Comparison of ENCODE assay signal across 1 cellular context in genomic region chr15:59896652-59897051, GRCh38.
TF ChIP-seq lines count a peak whose summit lies in the region.

No MANE protein-coding gene starts in this region.

TF ChIP-seq in HEK293, 187 proteins besides CTCF, POLR2A, EP300 and RAD21 (continued from another document and continues in another):
- TF ChIP-seq, protein P1, sequence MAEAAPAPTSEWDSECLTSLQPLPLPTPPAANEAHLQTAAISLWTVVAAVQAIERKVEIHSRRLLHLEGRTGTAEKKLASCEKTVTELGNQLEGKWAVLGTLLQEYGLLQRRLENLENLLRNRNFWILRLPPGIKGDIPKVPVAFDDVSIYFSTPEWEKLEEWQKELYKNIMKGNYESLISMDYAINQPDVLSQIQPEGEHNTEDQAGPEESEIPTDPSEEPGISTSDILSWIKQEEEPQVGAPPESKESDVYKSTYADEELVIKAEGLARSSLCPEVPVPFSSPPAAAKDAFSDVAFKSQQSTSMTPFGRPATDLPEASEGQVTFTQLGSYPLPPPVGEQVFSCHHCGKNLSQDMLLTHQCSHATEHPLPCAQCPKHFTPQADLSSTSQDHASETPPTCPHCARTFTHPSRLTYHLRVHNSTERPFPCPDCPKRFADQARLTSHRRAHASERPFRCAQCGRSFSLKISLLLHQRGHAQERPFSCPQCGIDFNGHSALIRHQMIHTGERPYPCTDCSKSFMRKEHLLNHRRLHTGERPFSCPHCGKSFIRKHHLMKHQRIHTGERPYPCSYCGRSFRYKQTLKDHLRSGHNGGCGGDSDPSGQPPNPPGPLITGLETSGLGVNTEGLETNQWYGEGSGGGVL (tag by site-specific recombination; IDR thresholded peaks at IDR 0.05), result no peak
- TF ChIP-seq KLF8 (tag by site-specific recombination; IDR thresholded peaks at IDR 0.05), result no peak
- TF ChIP-seq ZNF792 (tag by site-specific recombination; IDR thresholded peaks at IDR 0.05), result no peak
- 0 out of 2 replicates have a peak, but pooled peaks have one; percentile 47 for TF ChIP-seq ZNF596 (tag by site-specific recombination; IDR thresholded peaks at IDR 0.05)
- peak; percentile 48; the same call in 1 of the 2 replicates for TF ChIP-seq ZSCAN30 (tag by site-specific recombination; IDR thresholded peaks at IDR 0.05)
- TF ChIP-seq ZNF610 (tag by site-specific recombination; IDR thresholded peaks at IDR 0.05; ENCODE audit: borderline replicate concordance), result no peak
- no peak for TF ChIP-seq ZNF621 (tag by site-specific recombination; IDR thresholded peaks at IDR 0.05)
- no peak for TF ChIP-seq ZBTB20 (tag by site-specific recombination; IDR thresholded peaks at IDR 0.05)
- TF ChIP-seq KLF9 (tag by site-specific recombination; IDR thresholded peaks at IDR 0.05; ENCODE audit: low read depth), result peak; percentile 26; the same call in 1 of the 2 replicates
- no peak for TF ChIP-seq KLF7 (tag by site-specific recombination; IDR thresholded peaks at IDR 0.05; ENCODE audit: borderline replicate concordance)
- TF ChIP-seq ZNF549 (tag by site-specific recombination; IDR thresholded peaks at IDR 0.05), result no peak
- TF ChIP-seq AEBP2 (tag by site-specific recombination; IDR thresholded peaks at IDR 0.05; ENCODE audit: borderline replicate concordance), result no peak
- TF ChIP-seq, protein P2, sequence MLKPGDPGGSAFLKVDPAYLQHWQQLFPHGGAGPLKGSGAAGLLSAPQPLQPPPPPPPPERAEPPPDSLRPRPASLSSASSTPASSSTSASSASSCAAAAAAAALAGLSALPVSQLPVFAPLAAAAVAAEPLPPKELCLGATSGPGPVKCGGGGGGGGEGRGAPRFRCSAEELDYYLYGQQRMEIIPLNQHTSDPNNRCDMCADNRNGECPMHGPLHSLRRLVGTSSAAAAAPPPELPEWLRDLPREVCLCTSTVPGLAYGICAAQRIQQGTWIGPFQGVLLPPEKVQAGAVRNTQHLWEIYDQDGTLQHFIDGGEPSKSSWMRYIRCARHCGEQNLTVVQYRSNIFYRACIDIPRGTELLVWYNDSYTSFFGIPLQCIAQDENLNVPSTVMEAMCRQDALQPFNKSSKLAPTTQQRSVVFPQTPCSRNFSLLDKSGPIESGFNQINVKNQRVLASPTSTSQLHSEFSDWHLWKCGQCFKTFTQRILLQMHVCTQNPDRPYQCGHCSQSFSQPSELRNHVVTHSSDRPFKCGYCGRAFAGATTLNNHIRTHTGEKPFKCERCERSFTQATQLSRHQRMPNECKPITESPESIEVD (tag by site-specific recombination; IDR thresholded peaks at IDR 0.05), result peak; percentile 80
- peak; percentile 79; the same call in 1 of the 2 replicates for TF ChIP-seq ZBTB1 (tag by site-specific recombination; IDR thresholded peaks at IDR 0.05)
- peak; percentile 80 for TF ChIP-seq FEZF1 (tag by site-specific recombination; IDR thresholded peaks at IDR 0.05)
- TF ChIP-seq ZNF169 (tag by site-specific recombination; IDR thresholded peaks at IDR 0.05), result no peak
- TF ChIP-seq, protein P3, sequence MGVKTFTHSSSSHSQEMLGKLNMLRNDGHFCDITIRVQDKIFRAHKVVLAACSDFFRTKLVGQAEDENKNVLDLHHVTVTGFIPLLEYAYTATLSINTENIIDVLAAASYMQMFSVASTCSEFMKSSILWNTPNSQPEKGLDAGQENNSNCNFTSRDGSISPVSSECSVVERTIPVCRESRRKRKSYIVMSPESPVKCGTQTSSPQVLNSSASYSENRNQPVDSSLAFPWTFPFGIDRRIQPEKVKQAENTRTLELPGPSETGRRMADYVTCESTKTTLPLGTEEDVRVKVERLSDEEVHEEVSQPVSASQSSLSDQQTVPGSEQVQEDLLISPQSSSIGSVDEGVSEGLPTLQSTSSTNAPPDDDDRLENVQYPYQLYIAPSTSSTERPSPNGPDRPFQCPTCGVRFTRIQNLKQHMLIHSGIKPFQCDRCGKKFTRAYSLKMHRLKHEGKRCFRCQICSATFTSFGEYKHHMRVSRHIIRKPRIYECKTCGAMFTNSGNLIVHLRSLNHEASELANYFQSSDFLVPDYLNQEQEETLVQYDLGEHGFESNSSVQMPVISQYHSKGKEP (tag by site-specific recombination; IDR thresholded peaks at IDR 0.05), result peak; percentile 40; the same call in 1 of the 2 replicates
- no peak for TF ChIP-seq ZNF266 (tag by site-specific recombination; IDR thresholded peaks at IDR 0.05; ENCODE audit: low read depth)
- no peak for TF ChIP-seq ZNF292 (tag by site-specific recombination; IDR thresholded peaks at IDR 0.05; ENCODE audit: borderline replicate concordance, low read depth)
- TF ChIP-seq ZBTB48 (tag by site-specific recombination; IDR thresholded peaks at IDR 0.05), result no peak
- no peak for TF ChIP-seq ZIC2 (tag by site-specific recombination; IDR thresholded peaks at IDR 0.05)
- no peak for TF ChIP-seq ZSCAN16 (tag by site-specific recombination; IDR thresholded peaks at IDR 0.05)
- TF ChIP-seq ZNF366 (tag by site-specific recombination; conservative IDR thresholded peaks at IDR 0.05), result no peak
- TF ChIP-seq ZNF132 (tag by site-specific recombination; IDR thresholded peaks at IDR 0.05; ENCODE audit: borderline replicate concordance), result no peak
- no peak for TF ChIP-seq ZNF785 (tag by site-specific recombination; IDR thresholded peaks at IDR 0.05)
- TF ChIP-seq, protein P4, sequence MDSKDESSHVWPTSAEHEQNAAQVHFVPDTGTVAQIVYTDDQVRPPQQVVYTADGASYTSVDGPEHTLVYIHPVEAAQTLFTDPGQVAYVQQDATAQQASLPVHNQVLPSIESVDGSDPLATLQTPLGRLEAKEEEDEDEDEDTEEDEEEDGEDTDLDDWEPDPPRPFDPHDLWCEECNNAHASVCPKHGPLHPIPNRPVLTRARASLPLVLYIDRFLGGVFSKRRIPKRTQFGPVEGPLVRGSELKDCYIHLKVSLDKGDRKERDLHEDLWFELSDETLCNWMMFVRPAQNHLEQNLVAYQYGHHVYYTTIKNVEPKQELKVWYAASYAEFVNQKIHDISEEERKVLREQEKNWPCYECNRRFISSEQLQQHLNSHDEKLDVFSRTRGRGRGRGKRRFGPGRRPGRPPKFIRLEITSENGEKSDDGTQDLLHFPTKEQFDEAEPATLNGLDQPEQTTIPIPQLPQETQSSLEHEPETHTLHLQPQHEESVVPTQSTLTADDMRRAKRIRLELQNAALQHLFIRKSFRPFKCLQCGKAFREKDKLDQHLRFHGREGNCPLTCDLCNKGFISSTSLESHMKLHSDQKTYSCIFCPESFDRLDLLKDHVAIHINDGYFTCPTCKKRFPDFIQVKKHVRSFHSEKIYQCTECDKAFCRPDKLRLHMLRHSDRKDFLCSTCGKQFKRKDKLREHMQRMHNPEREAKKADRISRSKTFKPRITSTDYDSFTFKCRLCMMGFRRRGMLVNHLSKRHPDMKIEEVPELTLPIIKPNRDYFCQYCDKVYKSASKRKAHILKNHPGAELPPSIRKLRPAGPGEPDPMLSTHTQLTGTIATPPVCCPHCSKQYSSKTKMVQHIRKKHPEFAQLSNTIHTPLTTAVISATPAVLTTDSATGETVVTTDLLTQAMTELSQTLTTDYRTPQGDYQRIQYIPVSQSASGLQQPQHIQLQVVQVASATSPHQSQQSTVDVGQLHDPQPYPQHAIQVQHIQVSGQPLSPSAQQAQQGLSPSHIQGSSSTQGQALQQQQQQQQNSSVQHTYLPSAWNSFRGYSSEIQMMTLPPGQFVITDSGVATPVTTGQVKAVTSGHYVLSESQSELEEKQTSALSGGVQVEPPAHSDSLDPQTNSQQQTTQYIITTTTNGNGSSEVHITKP (tag by site-specific recombination; IDR thresholded peaks at IDR 0.05), result no peak
- no peak for TF ChIP-seq OVOL3 (tag by site-specific recombination; IDR thresholded peaks at IDR 0.05)
- TF ChIP-seq ZNF76 (tag by site-specific recombination; IDR thresholded peaks at IDR 0.05; ENCODE audit: borderline replicate concordance, low read depth), result 0 out of 2 replicates have a peak, but pooled peaks have one; percentile 19
- TF ChIP-seq SCRT1 (tag by site-specific recombination; IDR thresholded peaks at IDR 0.05; ENCODE audit: borderline replicate concordance), result no peak
- TF ChIP-seq ZNF626 (tag by site-specific recombination; IDR thresholded peaks at IDR 0.05), result no peak
- TF ChIP-seq ZNF221 (tag by site-specific recombination; IDR thresholded peaks at IDR 0.05; ENCODE audit: borderline replicate concordance), result no peak
- TF ChIP-seq, protein P5, sequence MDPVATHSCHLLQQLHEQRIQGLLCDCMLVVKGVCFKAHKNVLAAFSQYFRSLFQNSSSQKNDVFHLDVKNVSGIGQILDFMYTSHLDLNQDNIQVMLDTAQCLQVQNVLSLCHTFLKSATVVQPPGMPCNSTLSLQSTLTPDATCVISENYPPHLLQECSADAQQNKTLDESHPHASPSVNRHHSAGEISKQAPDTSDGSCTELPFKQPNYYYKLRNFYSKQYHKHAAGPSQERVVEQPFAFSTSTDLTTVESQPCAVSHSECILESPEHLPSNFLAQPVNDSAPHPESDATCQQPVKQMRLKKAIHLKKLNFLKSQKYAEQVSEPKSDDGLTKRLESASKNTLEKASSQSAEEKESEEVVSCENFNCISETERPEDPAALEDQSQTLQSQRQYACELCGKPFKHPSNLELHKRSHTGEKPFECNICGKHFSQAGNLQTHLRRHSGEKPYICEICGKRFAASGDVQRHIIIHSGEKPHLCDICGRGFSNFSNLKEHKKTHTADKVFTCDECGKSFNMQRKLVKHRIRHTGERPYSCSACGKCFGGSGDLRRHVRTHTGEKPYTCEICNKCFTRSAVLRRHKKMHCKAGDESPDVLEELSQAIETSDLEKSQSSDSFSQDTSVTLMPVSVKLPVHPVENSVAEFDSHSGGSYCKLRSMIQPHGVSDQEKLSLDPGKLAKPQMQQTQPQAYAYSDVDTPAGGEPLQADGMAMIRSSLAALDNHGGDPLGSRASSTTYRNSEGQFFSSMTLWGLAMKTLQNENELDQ (tag by site-specific recombination; IDR thresholded peaks at IDR 0.05; ENCODE audit: low read depth), result no peak
- no peak for TF ChIP-seq ZNF146 (tag by site-specific recombination; IDR thresholded peaks at IDR 0.05)
- no peak for TF ChIP-seq ZNF394 (tag by site-specific recombination; IDR thresholded peaks at IDR 0.05; ENCODE audit: borderline replicate concordance)
- 0 out of 2 replicates have a peak, but pooled peaks have one; percentile 53 for TF ChIP-seq ZNF10 (tag by site-specific recombination; IDR thresholded peaks at IDR 0.05)
- no peak for TF ChIP-seq ZNF701 (tag by site-specific recombination; IDR thresholded peaks at IDR 0.05)
- no peak for TF ChIP-seq ZNF473 (tag by site-specific recombination; IDR thresholded peaks at IDR 0.05)
- no peak for TF ChIP-seq MEIS1 (CRISPR knock-in tag; IDR thresholded peaks at IDR 0.05; ENCODE audit: borderline replicate concordance)
- no peak for TF ChIP-seq BCL11A (tag by site-specific recombination; IDR thresholded peaks at IDR 0.05; ENCODE audit: low read depth)
- peak; percentile 83 for TF ChIP-seq ZNF843 (tag by site-specific recombination; IDR thresholded peaks at IDR 0.05)
- TF ChIP-seq ZNF48 (tag by site-specific recombination; IDR thresholded peaks at IDR 0.05), result no peak
- TF ChIP-seq, protein P6, sequence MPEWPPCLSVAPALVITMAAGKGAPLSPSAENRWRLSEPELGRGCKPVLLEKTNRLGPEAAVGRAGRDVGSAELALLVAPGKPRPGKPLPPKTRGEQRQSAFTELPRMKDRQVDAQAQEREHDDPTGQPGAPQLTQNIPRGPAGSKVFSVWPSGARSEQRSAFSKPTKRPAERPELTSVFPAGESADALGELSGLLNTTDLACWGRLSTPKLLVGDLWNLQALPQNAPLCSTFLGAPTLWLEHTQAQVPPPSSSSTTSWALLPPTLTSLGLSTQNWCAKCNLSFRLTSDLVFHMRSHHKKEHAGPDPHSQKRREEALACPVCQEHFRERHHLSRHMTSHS (tag by site-specific recombination; IDR thresholded peaks at IDR 0.05), result no peak
- TF ChIP-seq ZNF624 (tag by site-specific recombination; IDR thresholded peaks at IDR 0.05), result no peak
- TF ChIP-seq ZNF791 (tag by site-specific recombination; IDR thresholded peaks at IDR 0.05), result no peak
- no peak for TF ChIP-seq GLI4 (tag by site-specific recombination; IDR thresholded peaks at IDR 0.05)
- 0 out of 2 replicates have a peak, but pooled peaks have one; percentile 33 for TF ChIP-seq ZNF184 (tag by site-specific recombination; IDR thresholded peaks at IDR 0.05)
- no peak for TF ChIP-seq ZNF174 (tag by site-specific recombination; IDR thresholded peaks at IDR 0.05)
- TF ChIP-seq ZEB2 (tag by site-specific recombination; IDR thresholded peaks at IDR 0.05), result peak; percentile 76
- no peak for TF ChIP-seq KLF10 (tag by site-specific recombination; IDR thresholded peaks at IDR 0.05)
- TF ChIP-seq ZNF449 (tag by site-specific recombination; IDR thresholded peaks at IDR 0.05), result peak; percentile 91; the same call in 1 of the 2 replicates
- no peak for TF ChIP-seq ZNF341 (tag by site-specific recombination; IDR thresholded peaks at IDR 0.05; ENCODE audit: low read depth)
- no peak for TF ChIP-seq SP2 (tag by site-specific recombination; IDR thresholded peaks at IDR 0.05)
- TF ChIP-seq KLF16 (tag by site-specific recombination; IDR thresholded peaks at IDR 0.05), result no peak
